In the genomic region with DNA sequence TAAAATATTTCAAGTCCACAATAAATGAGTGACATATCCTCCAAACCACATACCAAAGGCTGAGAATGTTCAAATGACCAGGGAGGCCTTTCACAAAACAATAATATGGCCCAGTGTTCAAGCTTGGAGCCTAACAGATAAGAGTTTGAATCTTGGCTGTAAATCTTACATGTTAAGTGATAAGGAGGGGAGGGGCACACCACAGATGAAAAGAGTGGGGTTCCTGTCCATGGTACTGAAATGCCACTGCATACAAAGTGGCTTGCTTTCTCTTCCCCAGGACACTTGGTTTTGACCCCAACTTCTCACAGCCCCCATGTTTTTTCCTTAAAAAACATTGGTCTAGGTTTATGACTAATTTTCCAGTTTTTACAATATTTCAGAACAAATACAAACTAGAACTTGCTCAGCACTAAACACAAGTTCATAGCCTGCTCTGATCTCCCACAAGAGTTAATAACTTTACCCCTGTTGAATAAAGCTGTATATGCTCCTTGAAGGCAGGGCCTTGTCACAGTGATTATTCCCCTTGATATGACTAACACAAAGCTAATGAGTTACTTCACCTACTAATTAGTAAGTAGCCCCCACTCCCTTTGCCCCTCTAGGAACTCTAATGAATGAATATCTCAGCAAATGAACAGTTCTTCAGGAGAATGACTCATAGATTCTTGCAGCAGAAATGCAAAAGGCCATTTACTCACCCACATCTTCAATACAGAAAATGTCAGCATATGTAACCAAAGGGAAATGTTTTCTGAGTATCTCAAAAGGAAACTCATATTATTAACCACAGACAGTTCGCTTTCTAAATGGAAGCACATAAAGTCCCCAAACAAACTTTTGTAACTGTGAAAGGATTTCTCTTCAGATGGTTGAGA, we compare ENCODE assay signal across 14 cellular contexts.
DNase-seq lines count a peak whose midpoint lies in the region; ATAC-seq, FAIRE-seq and TF ChIP-seq lines count a peak whose summit lies in the region.
"Had no signal": no experiment of that assay in that cellular context is flagged by ENCODE, and none has a peak within 500 bp of the region (broad histone marks: within the 10 kb centered on the region; RNA-seq: fewer than 3 reads in every experiment).

No MANE protein-coding gene starts in this region.

- H3K27me3 ChIP-seq in breast epithelium (no peaks in the 10 kb centered on the region), small intestine (ENCODE audit: control insufficient read depth in 2 of 2, insufficient read depth in 2 of 2, low read length in 2 of 2) (no peaks in the 10 kb centered on the region)
- H3K27me3 ChIP-seq: BE2C, dorsolateral prefrontal cortex had no signal

- no peak overlapping the region for H3K27ac Mint-ChIP-seq in MCF 10A (ENCODE audit: low read depth, unreplicated experiment)

- POLR2A ChIA-PET in MCF 10A (lab: Yijun Ruan, JAX) = interaction anchor here (0.7 kb wide), 1 partner anchor 42 kb away, joined by 4 read pairs; no protein-coding TSS in a partner anchor

- peak; percentile 31 for DNase-seq in MCF 10A (ENCODE audit: unreplicated experiment)
- DNase-seq in breast epithelium (ENCODE audit: low spot score in 2 of 2) = no peak
- DNase-seq in RPMI7951 (ENCODE audit: low read depth) = peak; percentile 37
- peak; percentile 37 for DNase-seq in fibroblast of gingiva (ENCODE audit: low read depth)
- peak; percentile 29 for DNase-seq in small intestine
- no peak for DNase-seq in stimulated activated CD4-positive, alpha-beta T cell treated with anti-CD3 and anti-CD28 coated beads, Interleukin-2, amount 100 ng/mL, for 24 hours
- DNase-seq: activated CD8-positive, alpha-beta memory T cell treated with anti-CD3 and anti-CD28 coated beads, Interleukin-2, amount 50 U/mL, for 48 hours; BE2C; dorsolateral prefrontal cortex; NCI-H1436; retina had no signal

- H3K4me1 ChIP-seq in breast epithelium (no peaks in the 10 kb centered on the region), small intestine (ENCODE audit: control insufficient read depth in 2 of 2, insufficient read depth in 1 of 2, low read depth in 1 of 2, low read length in 1 of 2) (no peaks in the 10 kb centered on the region)

- intact Hi-C loops in MCF 10A (cut with micrococcal nuclease) = no loop called here
- intact Hi-C loops in breast epithelium (cut with DNase I; ENCODE audit: low total_unique reads) = no loop called here

- no TSS peak for BruUV-seq in MCF 10A (replicated peaks; lab: Mats Ljungman, UMichigan)

- H3K9me3 Mint-ChIP-seq in MCF 10A (ENCODE audit: unreplicated experiment) = no peaks in the 10 kb centered on the region

- H3K9me3 ChIP-seq in breast epithelium (no peaks in the 10 kb centered on the region), small intestine (ENCODE audit: control insufficient read depth, low read depth) (no peaks in the 10 kb centered on the region)
- H3K9me3 ChIP-seq: BE2C had no signal

- no peak overlapping the region for H3K27ac ChIP-seq in breast epithelium
- H3K27ac ChIP-seq in small intestine (ENCODE audit: low read depth in 1 of 2, low read length in 1 of 2) = no peak overlapping the region
- H3K27ac ChIP-seq: dorsolateral prefrontal cortex had no signal

- no peak for TF ChIP-seq CTCF in MCF 10A (IDR thresholded peaks at IDR 0.05; ENCODE audit: unreplicated experiment)
- TF ChIP-seq CTCF in breast epithelium (IDR thresholded peaks at IDR 0.05) = no peak

- WGBS in small intestine, 3 donors = 76 to 91% (median 80%) methylated on average over 1 of the region's 1 CpG

- no peaks in the 10 kb centered on the region for H3K4me1 Mint-ChIP-seq in MCF 10A (ENCODE audit: insufficient read depth, unreplicated experiment)

- CTCF ChIA-PET in MCF 10A (lab: Yijun Ruan, JAX) = interaction anchor here (0.6 to 0.7 kb wide), 3 partner anchors 129 to 424 kb away, joined by 3 to 4 read pairs (median 3); no protein-coding TSS in a partner anchor

- no peak for FAIRE-seq in small intestine (lab: Jason Lieb, UNC)
- FAIRE-seq: GM12892 had no signal

- no peak for ATAC-seq in HG02970 (IDR thresholded peaks at IDR 0.05; ENCODE audit: low FRiP score, unreplicated experiment)
- no peak for ATAC-seq in GM21619 (IDR thresholded peaks at IDR 0.05; ENCODE audit: unreplicated experiment)

- H3K4me3 Mint-ChIP-seq in MCF 10A (ENCODE audit: unreplicated experiment) = no peak overlapping the region

- H3K4me3 ChIP-seq in breast epithelium = no peak overlapping the region
- no peak overlapping the region for H3K4me3 ChIP-seq in small intestine (ENCODE audit: low read depth in 1 of 2, low read length in 2 of 2)
- H3K4me3 ChIP-seq: dorsolateral prefrontal cortex had no signal

- H3K27me3 Mint-ChIP-seq in MCF 10A (ENCODE audit: insufficient read depth, unreplicated experiment) = no peaks in the 10 kb centered on the region

- H3K36me3 Mint-ChIP-seq in MCF 10A (ENCODE audit: insufficient read depth, unreplicated experiment) = peaks cover 5% of the 10 kb centered on the region

- no peak for TF ChIP-seq POLR2A in breast epithelium (IDR thresholded peaks at IDR 0.05)

- H3K36me3 ChIP-seq in breast epithelium (no peaks in the 10 kb centered on the region), small intestine (ENCODE audit: control insufficient read depth in 2 of 2, insufficient read depth in 2 of 2, low read length in 2 of 2) (no peaks in the 10 kb centered on the region)
- H3K36me3 ChIP-seq: BE2C had no signal

Comparison
In these comparisons a context has a peak if more than half of its experiments do, and no peak if none do; other contexts are left out.
1. DNase-seq: peak in MCF 10A (single experiment), RPMI7951 (single experiment), fibroblast of gingiva (single experiment) and small intestine (single experiment); none in breast epithelium (0 of 2) and stimulated activated CD4-positive, alpha-beta T cell treated with anti-CD3 and anti-CD28 coated beads, Interleukin-2, amount 100 ng/mL, for 24 hours (0 of 2).